1 cellular context compared by ENCODE assay signal in genomic region chr9:136880651-136881050, GRCh38.
A peak's percentile ranks its signal among the peaks of the same experiment; 100 is the strongest.
TF ChIP-seq lines count a peak whose summit lies in the region.

No MANE protein-coding gene starts in this region.

TF ChIP-seq in HEK293, 187 proteins besides CTCF, POLR2A, EP300 and RAD21 (continued from another document):
- TF ChIP-seq ZNF18 (tag by site-specific recombination; IDR thresholded peaks at IDR 0.05) (peak; percentile 58; the same call in 1 of the 2 replicates), ZNF518A (tag by site-specific recombination; conservative IDR thresholded peaks at IDR 0.05; ENCODE audit: low read depth) (no peak), KLF7 (tag by site-specific recombination; IDR thresholded peaks at IDR 0.05; ENCODE audit: borderline replicate concordance) (no peak), KLF8 (tag by site-specific recombination; IDR thresholded peaks at IDR 0.05) (no peak), ZBTB8A (tag by site-specific recombination; IDR thresholded peaks at IDR 0.05) (no peak), ZBTB6 (tag by site-specific recombination; IDR thresholded peaks at IDR 0.05) (no peak)
